18 cellular contexts compared by ENCODE assay signal in the genomic region with DNA sequence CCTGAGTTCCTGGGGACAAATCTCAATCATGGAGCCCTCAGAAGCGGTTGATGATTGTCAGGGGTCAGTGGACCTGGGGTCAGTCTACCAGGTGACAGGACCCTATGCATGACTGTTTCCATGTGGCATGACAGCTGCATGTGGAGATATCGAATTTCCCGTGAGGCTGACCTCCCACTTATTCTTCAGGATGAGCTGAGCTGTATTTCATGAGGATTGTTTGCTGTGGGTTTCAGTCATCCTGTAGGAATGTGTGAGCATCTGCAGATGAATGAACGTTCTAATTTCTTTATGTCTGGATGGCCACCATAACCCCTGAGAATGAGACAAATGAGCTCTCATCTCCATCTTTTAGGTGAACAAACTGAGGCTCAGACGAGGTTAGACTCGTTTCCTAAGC.
DNase-seq lines count a peak whose midpoint lies in the region; ATAC-seq, FAIRE-seq and TF ChIP-seq lines count a peak whose summit lies in the region.
"Had no signal": no experiment of that assay in that cellular context is flagged by ENCODE, and none has a peak within 500 bp of the region (broad histone marks: within the 10 kb centered on the region; RNA-seq: fewer than 3 reads in every experiment).

No MANE protein-coding gene starts in this region.

- CTCF ChIA-PET in endothelial cell of umbilical vein (lab: Charles Lee): interaction anchor here (0.9 to 1.9 kb wide), 14 partner anchors 9 to 273 kb away, joined by 3 to 13 read pairs (median 4); a partner anchor contains a TSS

- TF ChIP-seq POLR2A in endothelial cell of umbilical vein (IDR thresholded peaks at IDR 0.05; ENCODE audit: low read depth, low read length): no peak

- no peak for FAIRE-seq in endothelial cell of umbilical vein (lab: Jason Lieb, UNC)

- no peaks in the 10 kb centered on the region for H3K9me3 ChIP-seq in endothelial cell of umbilical vein (replicated peaks; ENCODE audit: control insufficient read depth, insufficient read depth, low read length)
- H3K9me3 ChIP-seq: thoracic aorta had no signal

- H3K36me3 ChIP-seq in endothelial cell of umbilical vein (ENCODE audit: control insufficient read depth in 2 of 2, extremely low read depth in 1 of 2, insufficient read depth in 2 of 2, low read length in 2 of 2): no peaks in the 10 kb centered on the region
- H3K36me3 ChIP-seq: thoracic aorta had no signal

- H3K27me3 ChIP-seq in endothelial cell of umbilical vein (ENCODE audit: control insufficient read depth in 2 of 2, insufficient read depth in 2 of 2, low read length in 2 of 2): no peaks in the 10 kb centered on the region

- DNase-seq in DMS53 (lab: John Stamatoyannopoulos, UW) (peak; percentile 66), DMS53 treated with DMSO at 0.1 percent for 48 hours (lab: John Stamatoyannopoulos, UW; ENCODE audit: unreplicated experiment) (no peak), RPMI7951 (ENCODE audit: low read depth) (peak; percentile 94), endothelial cell of umbilical vein (ENCODE audit: low read depth, low spot score) (peak; percentile 37), skeletal muscle cell (ENCODE audit: low read depth) (peak; percentile 73), globus pallidus (ENCODE audit: low spot score) (no peak), omental fat pad (ENCODE audit: low spot score) (no peak), retina (no peak)
- DNase-seq: activated CD8-positive, alpha-beta T cell treated with anti-CD3 and anti-CD28 coated beads, Interleukin-2, amount 10 ng/mL, durations not matched to agents 7 days and 5 days; activated gamma-delta T cell; Calu3; caudate nucleus; NCI-H1417; NCI-H524 treated with DMSO at 0.1 percent for 48 hours; nucleus accumbens had no signal

- H2AFZ ChIP-seq in endothelial cell of umbilical vein (ENCODE audit: low read depth, low read length): peak overlapping the region; percentile 26

- peaks cover 35% of the 10 kb centered on the region for H3K4me1 ChIP-seq in endothelial cell of umbilical vein (ENCODE audit: control insufficient read depth, extremely low read depth, insufficient read depth, low read length)

- H3K79me2 ChIP-seq in endothelial cell of umbilical vein (ENCODE audit: control insufficient read depth, insufficient read depth, low read length): no peaks in the 10 kb centered on the region

- peak overlapping the region; percentile 56 for H3K27ac ChIP-seq in endothelial cell of umbilical vein (ENCODE audit: insufficient read depth, low read depth, low read length)
- H3K27ac ChIP-seq: 22Rv1, thoracic aorta had no signal

- POLR2A ChIA-PET in endothelial cell of umbilical vein (lab: Charles Lee): interaction anchor here (0.6 to 1.3 kb wide), 2 partner anchors 70 to 229 kb away, joined by 4 to 6 read pairs; no protein-coding TSS in a partner anchor

- intact Hi-C loops in endothelial cell of umbilical vein (cut with micrococcal nuclease): loop anchor here (5.0 kb wide), 1 partner anchor 261 kb away; no protein-coding TSS in a partner anchor

- no peaks in the 10 kb centered on the region for H3K9me1 ChIP-seq in endothelial cell of umbilical vein (replicated peaks; ENCODE audit: control insufficient read depth, extremely low read depth, insufficient read depth, low read length)

- H3K4me3 ChIP-seq in endothelial cell of umbilical vein (replicated peaks in 1 of 3; ENCODE audit: insufficient read depth in 1 of 3, low read depth in 1 of 3, low read length in 3 of 3) (no peak overlapping the region), skeletal muscle cell (ENCODE audit: low read depth, low read length) (no peak overlapping the region)
- H3K4me3 ChIP-seq: thoracic aorta had no signal

- TF ChIP-seq CTCF in endothelial cell of umbilical vein (IDR thresholded peaks at IDR 0.05; ENCODE audit: extremely low read depth in 1 of 2, insufficient read depth in 1 of 2, low read depth in 1 of 2, low read length in 2 of 2): no peak
- TF ChIP-seq CTCF in omental fat pad (IDR thresholded peaks at IDR 0.05): no peak

- no peak for ATAC-seq in omental fat pad (ENCODE audit: low FRiP score)
- ATAC-seq: activated CD8-positive, alpha-beta T cell treated with anti-CD3 and anti-CD28 coated beads, Interleukin-2, amount 10 ng/mL, durations not matched to agents 7 days and 5 days; Right ventricle myocardium inferior had no signal

- no peaks in the 10 kb centered on the region for H4K20me1 ChIP-seq in endothelial cell of umbilical vein (replicated peaks; ENCODE audit: control insufficient read depth, extremely low read depth, insufficient read depth, low read length)

- H3K4me2 ChIP-seq in endothelial cell of umbilical vein (ENCODE audit: insufficient read depth, low read length): no peak overlapping the region

- BruUV-seq in endothelial cell of umbilical vein (replicated peaks; lab: Mats Ljungman, UMichigan): no TSS peak

- dilution Hi-C loops in endothelial cell of umbilical vein (cut with MboI; ENCODE audit: extremely low pct_ligation_motif_present, low sequenced_read_pairs): no loop called here

- no peak overlapping the region for H3K9ac ChIP-seq in endothelial cell of umbilical vein (replicated peaks; ENCODE audit: extremely low read depth, insufficient read depth, low read length)

TF ChIP-seq in endothelial cell of umbilical vein, 7 proteins besides CTCF, POLR2A, EP300 and RAD21:
- TF ChIP-seq POLR2AphosphoS5 (IDR thresholded peaks at IDR 0.05; ENCODE audit: insufficient read depth, low read depth, low read length): no peak
- no peak for TF ChIP-seq GATA2 (IDR thresholded peaks at IDR 0.05; ENCODE audit: insufficient read depth, insufficient read length, low read depth, low read length)
- TF ChIP-seq FOS (IDR thresholded peaks at IDR 0.05; ENCODE audit: borderline replicate concordance, insufficient read depth, low read length): no peak

Comparison
In these comparisons a context has a peak if more than half of its experiments do, and no peak if none do; other contexts are left out.
1. DNase-seq: peak in DMS53 (single experiment), RPMI7951 (single experiment), endothelial cell of umbilical vein (single experiment) and skeletal muscle cell (single experiment); none in DMS53 treated with DMSO at 0.1 percent for 48 hours (single experiment), globus pallidus (single experiment), omental fat pad (single experiment) and retina (single experiment).